Comparison of ENCODE assay signal across 27 cellular contexts in genomic region chr5:170920196-170920595, GRCh38.
"Had no signal": no experiment of that assay in that cellular context is flagged by ENCODE, and none has a peak within 500 bp of the region (broad histone marks: within the 10 kb centered on the region; RNA-seq: fewer than 3 reads in every experiment).

No MANE protein-coding gene starts in this region.

- ATAC-seq: effector memory CD8-positive, alpha-beta T cell; left lobe of liver; mucosa of descending colon; natural killer cell treated with Interleukin-12 subunit alpha and Interleukin-12 subunit beta and Interleukin-15 and Interleukin-18, amount 100 ng/mL, for 72 hours; right lobe of liver; stimulated activated naive CD8-positive, alpha-beta T cell treated with anti-CD3 and anti-CD28 coated beads, Interleukin-15, amount 100 ng/mL, for 72 hours; upper lobe of right lung had no signal

- H3K4me3 Mint-ChIP-seq: effector memory CD8-positive, alpha-beta T cell; mesothelial cell of epicardium; naive B cell; natural killer cell treated with Interleukin-12 subunit alpha and Interleukin-12 subunit beta and Interleukin-15 and Interleukin-18, amount 100 ng/mL, for 72 hours; neural crest cell; stimulated activated naive CD8-positive, alpha-beta T cell treated with anti-CD3 and anti-CD28 coated beads, Interleukin-15, amount 100 ng/mL, for 72 hours had no signal

- H3K9me3 Mint-ChIP-seq: natural killer cell treated with Interleukin-12 subunit alpha and Interleukin-12 subunit beta and Interleukin-15 and Interleukin-18, amount 100 ng/mL, for 72 hours; neural crest cell; stimulated activated naive CD8-positive, alpha-beta T cell treated with anti-CD3 and anti-CD28 coated beads, Interleukin-15, amount 100 ng/mL, for 72 hours had no signal

- H3K27ac Mint-ChIP-seq: effector memory CD8-positive, alpha-beta T cell; mesothelial cell of epicardium; naive B cell; natural killer cell treated with Interleukin-12 subunit alpha and Interleukin-12 subunit beta and Interleukin-15 and Interleukin-18, amount 100 ng/mL, for 72 hours; progenitor cell of endocrine pancreas; stimulated activated naive CD8-positive, alpha-beta T cell treated with anti-CD3 and anti-CD28 coated beads, Interleukin-15, amount 100 ng/mL, for 72 hours had no signal

- DNase-seq: cortex of kidney; effector memory CD8-positive, alpha-beta T cell; foreskin melanocyte; hypothalamus; kidney; mesenchymal stem cell; mucosa of descending colon; naive B cell; right lobe of liver; small intestine; stimulated activated CD4-positive, alpha-beta T cell treated with anti-CD3 and anti-CD28 coated beads, Interleukin-15, amount 100 ng/mL, for 24 hours; stimulated activated CD4-positive, alpha-beta T cell treated with anti-CD3 and anti-CD28 coated beads, Interleukin-2, amount 100 ng/mL, for 48 hours; stimulated activated CD8-positive, alpha-beta memory T cell treated with anti-CD3 and anti-CD28 coated beads, Interleukin-4, amount 100 ng/mL, for 48 hours; stimulated activated naive CD4-positive, alpha-beta T cell; stimulated activated naive CD8-positive, alpha-beta T cell treated with anti-CD3 and anti-CD28 coated beads, Interleukin-15, amount 100 ng/mL, for 72 hours; transverse colon; upper lobe of right lung; uterus had no signal

- H3K4me1 ChIP-seq: parathyroid adenoma, right lobe of liver, suprapubic skin, transverse colon, upper lobe of right lung, uterus had no signal

- H3K4me3 ChIP-seq: lung, mucosa of descending colon, right lobe of liver, suprapubic skin, transverse colon, upper lobe of right lung, uterus had no signal

- H3K9ac ChIP-seq: parathyroid adenoma had no signal

- H3K27me3 ChIP-seq: neutrophil, right lobe of liver, suprapubic skin, transverse colon, upper lobe of right lung, uterus had no signal

- H2AFZ ChIP-seq: parathyroid adenoma had no signal

- H3K36me3 ChIP-seq: neutrophil, right lobe of liver, suprapubic skin, transverse colon, upper lobe of right lung, uterus had no signal

- H3K9me3 ChIP-seq: mucosa of descending colon, neutrophil, right lobe of liver, suprapubic skin, transverse colon, upper lobe of right lung, uterus had no signal

- H3K36me3 Mint-ChIP-seq: naive B cell; natural killer cell treated with Interleukin-12 subunit alpha and Interleukin-12 subunit beta and Interleukin-15 and Interleukin-18, amount 100 ng/mL, for 72 hours had no signal

- H3K27ac ChIP-seq: neutrophil, parathyroid adenoma, right lobe of liver, suprapubic skin, transverse colon, upper lobe of right lung, uterus had no signal

- H3K4me1 Mint-ChIP-seq: naive B cell; stimulated activated naive CD8-positive, alpha-beta T cell treated with anti-CD3 and anti-CD28 coated beads, Interleukin-15, amount 100 ng/mL, for 72 hours had no signal

- H3K27me3 Mint-ChIP-seq: effector memory CD8-positive, alpha-beta T cell; naive B cell; natural killer cell treated with Interleukin-12 subunit alpha and Interleukin-12 subunit beta and Interleukin-15 and Interleukin-18, amount 100 ng/mL, for 72 hours; progenitor cell of endocrine pancreas; stimulated activated naive CD8-positive, alpha-beta T cell treated with anti-CD3 and anti-CD28 coated beads, Interleukin-15, amount 100 ng/mL, for 72 hours had no signal
